Comparison of ENCODE assay signal across 8 cellular contexts in the genomic region with DNA sequence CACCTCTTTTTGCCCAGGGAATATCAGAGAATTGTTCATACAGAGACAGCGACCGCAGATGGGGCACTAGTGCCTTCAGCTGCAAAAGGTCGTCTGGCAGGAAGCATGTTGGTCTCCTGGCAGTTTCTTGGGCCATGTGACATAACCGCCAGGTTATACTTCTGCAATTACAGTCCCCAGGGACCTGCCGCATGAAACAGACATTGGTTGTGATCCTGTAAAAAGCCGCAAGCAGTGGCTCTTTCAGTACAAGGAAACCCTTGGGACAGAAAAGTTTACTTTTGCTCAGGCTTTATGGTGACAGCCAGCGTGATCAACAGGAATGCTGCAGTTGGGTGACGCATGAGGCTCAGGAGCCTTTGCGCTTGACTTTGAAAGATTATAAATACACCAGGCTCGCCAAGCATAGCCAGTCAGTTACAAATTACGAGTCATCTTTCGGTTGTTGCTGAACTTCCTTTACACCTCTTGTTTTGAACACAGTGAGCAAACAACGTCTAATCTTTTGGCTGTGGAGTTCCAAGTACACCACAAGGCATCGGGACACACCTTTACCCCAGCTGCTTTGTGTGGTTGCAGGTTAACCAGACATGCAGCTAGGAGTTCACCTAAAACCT. TPM values are rescaled to one million over a fixed set of nuclear protein-coding genes. Genes with fewer than 3 reads are reported as not detected.
A peak's percentile ranks its signal among the peaks of the same experiment; 100 is the strongest.
DNase-seq lines count a peak whose midpoint lies in the region; ATAC-seq and TF ChIP-seq lines count a peak whose summit lies in the region.

No MANE protein-coding gene starts in this region.

- DNase-seq in EL, result peak; percentile 54
- peak; percentile 35 for DNase-seq in HS-5 (ENCODE audit: low read depth)
- DNase-seq in body of pancreas, result peak; percentile 46 to 61 (median 51)
- DNase-seq in retinal pigment epithelial cell (ENCODE audit: low read depth), result peak; percentile 75
- DNase-seq in inferior parietal cortex (ENCODE audit: extremely low spot score), result no peak
- DNase-seq in NCI-H1694 treated with DMSO at 0.1 percent for 48 hours (lab: John Stamatoyannopoulos, UW), result no peak

- no peaks in the 10 kb centered on the region for H3K27me3 ChIP-seq in body of pancreas

- 16 to 18% methylated on average over 14 of the region's 14 CpGs for whole genome bisulfite sequencing in body of pancreas, 2 donors

- H3K27ac Mint-ChIP-seq in T-helper 1 cell treated with Interleukin-12 subunit alpha and Interleukin-12 subunit beta and Interleukin-4 antibody, amounts not matched to agents 30 μg/mL and 1 μg/mL, for 36 hours, result peak overlapping the region; percentile 95

- H3K9me3 Mint-ChIP-seq in T-helper 1 cell treated with Interleukin-12 subunit alpha and Interleukin-12 subunit beta and Interleukin-4 antibody, amounts not matched to agents 30 μg/mL and 1 μg/mL, for 36 hours, result no peaks in the 10 kb centered on the region

- H3K36me3 Mint-ChIP-seq in T-helper 1 cell treated with Interleukin-12 subunit alpha and Interleukin-12 subunit beta and Interleukin-4 antibody, amounts not matched to agents 30 μg/mL and 1 μg/mL, for 36 hours (ENCODE audit: low read depth), result peaks cover 41% of the 10 kb centered on the region

- peaks cover 8% of the 10 kb centered on the region for H3K4me1 ChIP-seq in body of pancreas

- TF ChIP-seq POLR2A in body of pancreas (IDR thresholded peaks at IDR 0.05), result peak in 1 of 3 donors; percentile 33

- H3K4me3 ChIP-seq in body of pancreas (no peak overlapping the region), retinal pigment epithelial cell (ENCODE audit: low read length) (no peak overlapping the region)

- intact Hi-C loops in body of pancreas (cut with DNase I), result no loop called here

- no peaks in the 10 kb centered on the region for H3K9me3 ChIP-seq in body of pancreas

- ATAC-seq in GM21423 (IDR thresholded peaks at IDR 0.05; ENCODE audit: unreplicated experiment), result peak; percentile 66
- ATAC-seq in body of pancreas, result peak; percentile 87

- TF ChIP-seq CTCF in body of pancreas (IDR thresholded peaks at IDR 0.05) (no peak), retinal pigment epithelial cell (conservative IDR thresholded peaks at IDR 0.05; ENCODE audit: low read depth, low read length) (no peak)

- H3K27me3 Mint-ChIP-seq in T-helper 1 cell treated with Interleukin-12 subunit alpha and Interleukin-12 subunit beta and Interleukin-4 antibody, amounts not matched to agents 30 μg/mL and 1 μg/mL, for 36 hours (ENCODE audit: low read depth), result no peaks in the 10 kb centered on the region

- peaks cover 74% of the 10 kb centered on the region for H3K4me1 Mint-ChIP-seq in T-helper 1 cell treated with Interleukin-12 subunit alpha and Interleukin-12 subunit beta and Interleukin-4 antibody, amounts not matched to agents 30 μg/mL and 1 μg/mL, for 36 hours (ENCODE audit: low read depth)

- H3K27ac ChIP-seq in body of pancreas, result peak overlapping the region; percentile 40 to 71 (median 66)

- H3K4me3 Mint-ChIP-seq in T-helper 1 cell treated with Interleukin-12 subunit alpha and Interleukin-12 subunit beta and Interleukin-4 antibody, amounts not matched to agents 30 μg/mL and 1 μg/mL, for 36 hours, result peak overlapping the region; percentile 72

- no peaks in the 10 kb centered on the region for H3K36me3 ChIP-seq in body of pancreas (replicated peaks in 1 of 2; ENCODE audit: insufficient read depth in 1 of 2, low read depth in 2 of 2)

RNA-seq across cellular contexts. Expression of gene UBE2L5, which starts 50.5 kb away (rescaled TPM):
- total RNA-seq in body of pancreas, result not detected

Comparison
In these comparisons a context has a peak if more than half of its experiments do, and no peak if none do; other contexts are left out.
1. DNase-seq: peak in EL (single experiment), HS-5 (single experiment), body of pancreas (4 of 4) and retinal pigment epithelial cell (single experiment); none in inferior parietal cortex (single experiment) and NCI-H1694 treated with DMSO at 0.1 percent for 48 hours (single experiment).